9 cellular contexts compared by ENCODE assay signal in genomic region chr3:32568953-32569352, GRCh38. TPM values are rescaled to one million over a fixed set of nuclear protein-coding genes. Genes with fewer than 3 reads are reported as not detected.
DNase-seq lines count a peak whose midpoint lies in the region; ATAC-seq, FAIRE-seq and TF ChIP-seq lines count a peak whose summit lies in the region.
"Had no signal": no experiment of that assay in that cellular context is flagged by ENCODE, and none has a peak within 500 bp of the region (broad histone marks: within the 10 kb centered on the region; RNA-seq: fewer than 3 reads in every experiment).

No MANE protein-coding gene starts in this region.

- peak overlapping the region in 4 of 10 donors; percentile 97 to 100 (median 99) for H3K27ac ChIP-seq in heart right ventricle
- H3K27ac ChIP-seq in kidney (ENCODE audit: low read depth in 2 of 2, low read length in 2 of 2) = no peak overlapping the region
- peak overlapping the region in 1 of 4 donors; percentile 97 for H3K27ac ChIP-seq in upper lobe of left lung

- H3K36me3 ChIP-seq in heart right ventricle (peaks cover 0 to 14% (median 0%) of the 10 kb centered on the region in 9 donors), kidney (ENCODE audit: control insufficient read depth in 1 of 2, insufficient read depth in 2 of 2, low read length in 2 of 2) (no peaks in the 10 kb centered on the region), upper lobe of left lung (peaks cover 0 to 9% (median 2%) of the 10 kb centered on the region in 4 donors)

- H3K4me1 Mint-ChIP-seq in activated naive CD8-positive, alpha-beta T cell treated with anti-CD3 and anti-CD28 coated beads for 36 hours = peaks cover 26% of the 10 kb centered on the region

- 68 to 76% methylated on average over 2 of the region's 2 CpGs for WGBS in heart right ventricle, 2 donors
- 85 to 93% methylated on average over 2 of the region's 2 CpGs for WGBS in upper lobe of left lung, 2 donors

- no peaks in the 10 kb centered on the region for H3K9me3 Mint-ChIP-seq in activated naive CD8-positive, alpha-beta T cell treated with anti-CD3 and anti-CD28 coated beads for 36 hours

- H3K4me3 Mint-ChIP-seq in activated naive CD8-positive, alpha-beta T cell treated with anti-CD3 and anti-CD28 coated beads for 36 hours = peak overlapping the region; percentile 90

- TF ChIP-seq EP300 in upper lobe of left lung (IDR thresholded peaks at IDR 0.05) = no peak

- intact Hi-C loops in heart right ventricle (cut with DNase I) = loop anchor here in 1 of 10 donors (5.0 kb wide), 1 partner anchor 57 kb away; no protein-coding TSS in a partner anchor
- intact Hi-C loops in left ventricle myocardium superior (cut with micrococcal nuclease) = no loop called here
- intact Hi-C loops in kidney (cut with DNase I) = no loop called here

- FAIRE-seq in kidney (lab: Jason Lieb, UNC) = no peak

- TF ChIP-seq CTCF in heart right ventricle (IDR thresholded peaks at IDR 0.05) = no peak
- TF ChIP-seq CTCF in kidney (IDR thresholded peaks at IDR 0.05; ENCODE audit: borderline replicate concordance, extremely low read depth, insufficient read depth) = no peak
- no peak for TF ChIP-seq CTCF in upper lobe of left lung (IDR thresholded peaks at IDR 0.05)

- TF ChIP-seq POLR2A in upper lobe of left lung (IDR thresholded peaks at IDR 0.05) = no peak

- no peak overlapping the region for H3K27ac Mint-ChIP-seq in activated naive CD8-positive, alpha-beta T cell treated with anti-CD3 and anti-CD28 coated beads for 36 hours

- peaks cover 14% of the 10 kb centered on the region for H3K36me3 Mint-ChIP-seq in activated naive CD8-positive, alpha-beta T cell treated with anti-CD3 and anti-CD28 coated beads for 36 hours

- DNase-seq in heart right ventricle (no peak), left ventricle myocardium superior (no peak), kidney (no peak), upper lobe of left lung (no peak), dermis blood vessel endothelial cell (no peak), NCI-H774 (lab: John Stamatoyannopoulos, UW) (no peak), SKM-1 treated with dmso at 0.1 percent for 144 hours (lab: John Stamatoyannopoulos, UW; ENCODE audit: unreplicated experiment) (no peak)
- no peak for DNase-seq in activated naive CD8-positive, alpha-beta T cell treated with anti-CD3 and anti-CD28 coated beads for 36 hours
- DNase-seq: NCI-H1930 had no signal

- no peaks in the 10 kb centered on the region for H3K9me3 ChIP-seq in heart right ventricle
- no peaks in the 10 kb centered on the region for H3K9me3 ChIP-seq in kidney (ENCODE audit: control insufficient read depth in 1 of 2, low read length in 2 of 2)
- no peaks in the 10 kb centered on the region for H3K9me3 ChIP-seq in upper lobe of left lung

- H3K4me1 ChIP-seq in heart right ventricle (peaks cover 0 to 62% (median 34%) of the 10 kb centered on the region in 9 donors), kidney (ENCODE audit: control insufficient read depth in 1 of 2, insufficient read depth in 1 of 2, low read depth in 1 of 2, low read length in 2 of 2) (no peaks in the 10 kb centered on the region), upper lobe of left lung (peaks cover 19 to 28% (median 24%) of the 10 kb centered on the region in 4 donors)

- H3K9ac ChIP-seq in kidney (ENCODE audit: low read length in 2 of 2) = no peak overlapping the region

- ATAC-seq in heart right ventricle (no peak), left ventricle myocardium superior (no peak), upper lobe of left lung (ENCODE audit: low FRiP score in 2 of 2) (no peak)

- H3K27me3 Mint-ChIP-seq in activated naive CD8-positive, alpha-beta T cell treated with anti-CD3 and anti-CD28 coated beads for 36 hours = no peaks in the 10 kb centered on the region

- H3K27me3 ChIP-seq in heart right ventricle (no peaks in the 10 kb centered on the region), upper lobe of left lung (no peaks in the 10 kb centered on the region)

- H3K4me3 ChIP-seq in heart right ventricle (peak overlapping the region; percentile 77 to 98 (median 94)), kidney (ENCODE audit: low read length in 2 of 2) (peak overlapping the region; percentile 85 to 87), upper lobe of left lung (peak overlapping the region in 3 of 4 donors; percentile 75 to 96 (median 78))

RNA-seq across cellular contexts. Expression of gene DYNC1LI1, which starts 1.7 kb away (rescaled TPM):
- total RNA-seq in heart right ventricle (10 to 100 TPM; 42.6 to 69.9 (median 54.0) TPM), left ventricle myocardium superior (53.5 TPM), kidney (28.2 TPM), upper lobe of left lung (10 to 100 TPM; 16.8 to 42.0 (median 33.8) TPM), dermis blood vessel endothelial cell (49.0 and 70.5 TPM in 2 replicates)
- polyA plus RNA-seq in heart right ventricle (10 to 100 TPM; 23.4 to 41.4 TPM), kidney (ENCODE audit: insufficient read depth, low read depth, low replicate concordance) (24.3 TPM)
- 10 to 100 TPM; 34.7 to 36.1 TPM for total RNA-seq in activated naive CD8-positive, alpha-beta T cell treated with anti-CD3 and anti-CD28 coated beads for 36 hours
